ENCODE assay signal across 1 cellular context in genomic region chr5:100855940-100856339, GRCh38.
TF ChIP-seq lines count a peak whose summit lies in the region.

No MANE protein-coding gene starts in this region.

TF ChIP-seq in GM12891, 5 proteins besides CTCF, POLR2A, EP300 and RAD21:
- no peak for TF ChIP-seq POLR2AphosphoS5 (IDR thresholded peaks at IDR 0.05; ENCODE audit: low read depth, low read length)
- TF ChIP-seq TAF1 (IDR thresholded peaks at IDR 0.05; ENCODE audit: low read depth, low read length): no peak
- TF ChIP-seq SPI1 (IDR thresholded peaks at IDR 0.05; ENCODE audit: low read depth, low read length): no peak
- TF ChIP-seq PAX5 (IDR thresholded peaks at IDR 0.05; ENCODE audit: insufficient read depth, low read length, severe bottlenecking): no peak
- TF ChIP-seq POU2F2 (IDR thresholded peaks at IDR 0.05; ENCODE audit: low read depth, low read length): no peak
